15 cellular contexts compared by ENCODE assay signal in genomic region chr17:65593092-65593869, GRCh38. TPM values are rescaled to one million over a fixed set of nuclear protein-coding genes. Genes with fewer than 3 reads are reported as not detected.
A peak's percentile ranks its signal among the peaks of the same experiment; 100 is the strongest.
DNase-seq lines count a peak whose midpoint lies in the region; ATAC-seq and TF ChIP-seq lines count a peak whose summit lies in the region.
"Had no signal": no experiment of that assay in that cellular context is flagged by ENCODE, and none has a peak within 500 bp of the region (broad histone marks: within the 10 kb centered on the region; RNA-seq: fewer than 3 reads in every experiment).

No MANE protein-coding gene starts in this region.

- no peaks in the 10 kb centered on the region for H3K36me3 Mint-ChIP-seq in activated naive CD4-positive, alpha-beta T cell treated with anti-CD3 and anti-CD28 coated beads for 36 hours (ENCODE audit: low read depth)
- H3K36me3 Mint-ChIP-seq in activated naive CD4-positive, alpha-beta T cell treated with anti-CD3 and anti-CD28 coated beads, Interleukin-2, amount 10 ng/mL, durations not matched to agents 7 days and 5 days: no peaks in the 10 kb centered on the region
- no peaks in the 10 kb centered on the region for H3K36me3 Mint-ChIP-seq in activated CD8-positive, alpha-beta T cell treated with anti-CD3 and anti-CD28 coated beads, Interleukin-2, amount 10 ng/mL, durations not matched to agents 7 days and 5 days (ENCODE audit: low read depth)
- no peaks in the 10 kb centered on the region for H3K36me3 Mint-ChIP-seq in progenitor cell of endocrine pancreas (ENCODE audit: insufficient read depth)

- peaks cover 0 to 4% of the 10 kb centered on the region in 2 donors for H3K4me1 ChIP-seq in uterus

- ATAC-seq in activated CD8-positive, alpha-beta T cell treated with anti-CD3 and anti-CD28 coated beads, Interleukin-2, amount 10 ng/mL, durations not matched to agents 7 days and 5 days: peak; percentile 23
- ATAC-seq in GM18909 (IDR thresholded peaks at IDR 0.05; ENCODE audit: poor library complexity, unreplicated experiment): no peak
- ATAC-seq: upper lobe of right lung had no signal

- TF ChIP-seq CTCF in foreskin fibroblast (IDR thresholded peaks at IDR 0.05; ENCODE audit: low read depth, low read length) (no peak), uterus (IDR thresholded peaks at IDR 0.05) (no peak), progenitor cell of endocrine pancreas (IDR thresholded peaks at IDR 0.05; ENCODE audit: unreplicated experiment) (no peak)

- POLR2A ChIA-PET in activated CD8-positive, alpha-beta T cell treated with anti-CD3 and anti-CD28 coated beads, Interleukin-2, amount 10 ng/mL, durations not matched to agents 7 days and 5 days (lab: Charles Lee): no interaction called here

- H3K4me1 Mint-ChIP-seq in activated naive CD4-positive, alpha-beta T cell treated with anti-CD3 and anti-CD28 coated beads for 36 hours (ENCODE audit: low read depth): peaks cover 33% of the 10 kb centered on the region
- peaks cover 30% of the 10 kb centered on the region for H3K4me1 Mint-ChIP-seq in activated naive CD4-positive, alpha-beta T cell treated with anti-CD3 and anti-CD28 coated beads, Interleukin-2, amount 10 ng/mL, durations not matched to agents 7 days and 5 days
- peaks cover 28% of the 10 kb centered on the region for H3K4me1 Mint-ChIP-seq in activated CD8-positive, alpha-beta T cell treated with anti-CD3 and anti-CD28 coated beads, Interleukin-2, amount 10 ng/mL, durations not matched to agents 7 days and 5 days (ENCODE audit: low read depth)
- H3K4me1 Mint-ChIP-seq in progenitor cell of endocrine pancreas (ENCODE audit: low read depth): peaks cover 7% of the 10 kb centered on the region

- peak overlapping the region; percentile 71 for H3K4me3 Mint-ChIP-seq in activated naive CD4-positive, alpha-beta T cell treated with anti-CD3 and anti-CD28 coated beads for 36 hours
- no peak overlapping the region for H3K4me3 Mint-ChIP-seq in activated naive CD4-positive, alpha-beta T cell treated with anti-CD3 and anti-CD28 coated beads, Interleukin-2, amount 10 ng/mL, durations not matched to agents 7 days and 5 days
- peak overlapping the region; percentile 63 for H3K4me3 Mint-ChIP-seq in activated CD8-positive, alpha-beta T cell treated with anti-CD3 and anti-CD28 coated beads, Interleukin-2, amount 10 ng/mL, durations not matched to agents 7 days and 5 days
- no peak overlapping the region for H3K4me3 Mint-ChIP-seq in progenitor cell of endocrine pancreas (ENCODE audit: low read depth)

- intact Hi-C loops in activated naive CD4-positive, alpha-beta T cell treated with anti-CD3 and anti-CD28 coated beads for 36 hours (cut with micrococcal nuclease): no loop called here
- intact Hi-C loops in uterus (cut with DNase I; ENCODE audit: low total_unique reads): no loop called here

- CTCF ChIA-PET in activated naive CD4-positive, alpha-beta T cell treated with anti-CD3 and anti-CD28 coated beads for 36 hours (lab: Charles Lee): no interaction called here
- CTCF ChIA-PET in activated naive CD4-positive, alpha-beta T cell treated with anti-CD3 and anti-CD28 coated beads, Interleukin-2, amount 10 ng/mL, durations not matched to agents 7 days and 5 days (lab: Charles Lee): no interaction called here
- CTCF ChIA-PET in activated CD8-positive, alpha-beta T cell treated with anti-CD3 and anti-CD28 coated beads, Interleukin-2, amount 10 ng/mL, durations not matched to agents 7 days and 5 days (lab: Charles Lee): no interaction called here

- H3K4me3 ChIP-seq in foreskin fibroblast (ENCODE audit: low read depth in 1 of 2, low read length in 2 of 2): peak overlapping the region; percentile 35 to 43
- no peak overlapping the region for H3K4me3 ChIP-seq in uterus

- no peaks in the 10 kb centered on the region for H3K27me3 Mint-ChIP-seq in activated naive CD4-positive, alpha-beta T cell treated with anti-CD3 and anti-CD28 coated beads for 36 hours (ENCODE audit: low read depth)
- H3K27me3 Mint-ChIP-seq in activated naive CD4-positive, alpha-beta T cell treated with anti-CD3 and anti-CD28 coated beads, Interleukin-2, amount 10 ng/mL, durations not matched to agents 7 days and 5 days: peaks cover 28% of the 10 kb centered on the region
- peaks cover 2% of the 10 kb centered on the region for H3K27me3 Mint-ChIP-seq in activated CD8-positive, alpha-beta T cell treated with anti-CD3 and anti-CD28 coated beads, Interleukin-2, amount 10 ng/mL, durations not matched to agents 7 days and 5 days (ENCODE audit: low read depth)
- H3K27me3 Mint-ChIP-seq in progenitor cell of endocrine pancreas: peaks cover 33% of the 10 kb centered on the region

- H3K27ac ChIP-seq in uterus: peak overlapping the region; percentile 68 to 69

- TF ChIP-seq POLR2A in uterus (IDR thresholded peaks at IDR 0.05): no peak

- no peak overlapping the region for H3K27ac Mint-ChIP-seq in activated naive CD4-positive, alpha-beta T cell treated with anti-CD3 and anti-CD28 coated beads for 36 hours
- H3K27ac Mint-ChIP-seq in activated naive CD4-positive, alpha-beta T cell treated with anti-CD3 and anti-CD28 coated beads, Interleukin-2, amount 10 ng/mL, durations not matched to agents 7 days and 5 days: no peak overlapping the region
- H3K27ac Mint-ChIP-seq in activated CD8-positive, alpha-beta T cell treated with anti-CD3 and anti-CD28 coated beads, Interleukin-2, amount 10 ng/mL, durations not matched to agents 7 days and 5 days: no peak overlapping the region
- H3K27ac Mint-ChIP-seq in progenitor cell of endocrine pancreas: no peak overlapping the region

- no peaks in the 10 kb centered on the region for H3K9me3 Mint-ChIP-seq in activated naive CD4-positive, alpha-beta T cell treated with anti-CD3 and anti-CD28 coated beads for 36 hours
- no peaks in the 10 kb centered on the region for H3K9me3 Mint-ChIP-seq in activated naive CD4-positive, alpha-beta T cell treated with anti-CD3 and anti-CD28 coated beads, Interleukin-2, amount 10 ng/mL, durations not matched to agents 7 days and 5 days
- no peaks in the 10 kb centered on the region for H3K9me3 Mint-ChIP-seq in activated CD8-positive, alpha-beta T cell treated with anti-CD3 and anti-CD28 coated beads, Interleukin-2, amount 10 ng/mL, durations not matched to agents 7 days and 5 days (ENCODE audit: insufficient read depth)
- no peaks in the 10 kb centered on the region for H3K9me3 Mint-ChIP-seq in progenitor cell of endocrine pancreas (ENCODE audit: low read depth)

- no peaks in the 10 kb centered on the region for H3K36me3 ChIP-seq in uterus
- H3K36me3 ChIP-seq: esophagus muscularis mucosa, MG63, upper lobe of right lung had no signal

- no peak for DNase-seq in activated naive CD4-positive, alpha-beta T cell treated with anti-CD3 and anti-CD28 coated beads for 36 hours
- no peak for DNase-seq in activated naive CD4-positive, alpha-beta T cell treated with anti-CD3 and anti-CD28 coated beads, Interleukin-2, amount 10 ng/mL, durations not matched to agents 7 days and 5 days
- no peak for DNase-seq in activated CD8-positive, alpha-beta T cell treated with anti-CD3 and anti-CD28 coated beads, Interleukin-2, amount 10 ng/mL, durations not matched to agents 7 days and 5 days
- no peak for DNase-seq in foreskin fibroblast
- no peak for DNase-seq in uterus
- no peak for DNase-seq in T-helper 1 cell
- no peak for DNase-seq in progenitor cell of endocrine pancreas (ENCODE audit: low spot score, unreplicated experiment)
- DNase-seq: activated CD4-positive, CD25-positive, alpha-beta regulatory T cell; DMS79; midbrain; NCI-H2171 treated with DMSO at 0.1 percent for 48 hours; upper lobe of right lung had no signal

- H3K27me3 ChIP-seq in uterus: no peaks in the 10 kb centered on the region
- H3K27me3 ChIP-seq: esophagus muscularis mucosa, MG63, upper lobe of right lung had no signal

- no peaks in the 10 kb centered on the region for H3K9me3 ChIP-seq in uterus
- H3K9me3 ChIP-seq: esophagus muscularis mucosa, MG63, upper lobe of right lung had no signal

RNA-seq across cellular contexts. Expression of gene AXIN2, which starts 31.8 kb away (rescaled TPM):
- total RNA-seq in activated naive CD4-positive, alpha-beta T cell treated with anti-CD3 and anti-CD28 coated beads for 36 hours: 1 to 10 TPM; 2.3 to 2.5 TPM
- 1 to 10 TPM; 4.7 to 5.3 TPM for total RNA-seq in activated CD8-positive, alpha-beta T cell treated with anti-CD3 and anti-CD28 coated beads, Interleukin-2, amount 10 ng/mL, durations not matched to agents 7 days and 5 days
- total RNA-seq in uterus (10 to 100 TPM in 3 of 4 donors, 1 to 10 TPM in 1; 8.2 to 65.1 (median 42.0) TPM), progenitor cell of endocrine pancreas (10.2 and 10.7 TPM in 2 replicates)

Comparison
In these comparisons a context has a peak if more than half of its experiments do, and no peak if none do; other contexts are left out.
1. H3K4me3 Mint-ChIP-seq: peak in activated naive CD4-positive, alpha-beta T cell treated with anti-CD3 and anti-CD28 coated beads for 36 hours (single experiment) and activated CD8-positive, alpha-beta T cell treated with anti-CD3 and anti-CD28 coated beads, Interleukin-2, amount 10 ng/mL, durations not matched to agents 7 days and 5 days (single experiment); none in activated naive CD4-positive, alpha-beta T cell treated with anti-CD3 and anti-CD28 coated beads, Interleukin-2, amount 10 ng/mL, durations not matched to agents 7 days and 5 days (single experiment) and progenitor cell of endocrine pancreas (single experiment).
2. H3K4me3 ChIP-seq: peak in foreskin fibroblast (2 of 2); none in uterus (0 of 2).